In genomic region chr17:74251051-74251450, GRCh38 we compare ENCODE assay signal across 33 cellular contexts. TPM values are rescaled to one million over a fixed set of nuclear protein-coding genes. Genes with fewer than 3 reads are reported as not detected.
"Had no signal": no experiment of that assay in that cellular context is flagged by ENCODE, and none has a peak within 500 bp of the region (broad histone marks: within the 10 kb centered on the region; RNA-seq: fewer than 3 reads in every experiment).

No MANE protein-coding gene starts in this region.

- ATAC-seq: activated CD4-positive, alpha-beta T cell treated with anti-CD3 and anti-CD28 coated beads for 36 hours; esophagus mucosa; left lobe of liver; naive thymus-derived CD8-positive, alpha-beta T cell; right cardiac atrium; stimulated activated naive CD8-positive, alpha-beta T cell treated with anti-CD3 and anti-CD28 coated beads, Interleukin-15, Interleukin-2, amounts not matched to agents 100 U/mL and 50 U/mL, for 24 hours had no signal

- H3K79me2 ChIP-seq: hepatocyte, parathyroid adenoma had no signal

- H3K27me3 ChIP-seq: hepatocyte, suprapubic skin, transverse colon, vagina had no signal

- H3K4me1 Mint-ChIP-seq: activated B cell treated with CpG ODN at 0.5 μM for 24 hours; activated CD4-positive, alpha-beta T cell treated with anti-CD3 and anti-CD28 coated beads for 36 hours had no signal

- H3K27me3 Mint-ChIP-seq: activated B cell treated with CpG ODN at 0.5 μM for 24 hours; activated CD4-positive, alpha-beta T cell treated with anti-CD3 and anti-CD28 coated beads for 36 hours; activated naive CD8-positive, alpha-beta T cell treated with anti-CD3 and anti-CD28 coated beads, Interleukin-2, amount 10 ng/mL, durations not matched to agents 7 days and 5 days; dendritic cell treated with granulocyte-macrophage colony-stimulating factor and Interleukin-4, amounts not matched to agents 40 ng/mL and 50 ng/mL, for 4 days; naive thymus-derived CD8-positive, alpha-beta T cell had no signal

- H2AFZ ChIP-seq: hepatocyte, parathyroid adenoma had no signal

- H3K9ac ChIP-seq: parathyroid adenoma had no signal

- H3K27ac Mint-ChIP-seq: activated B cell treated with CpG ODN at 0.5 μM for 24 hours; activated CD4-positive, alpha-beta T cell treated with anti-CD3 and anti-CD28 coated beads for 36 hours; activated naive CD4-positive, alpha-beta T cell treated with anti-CD3 and anti-CD28 coated beads for 36 hours; activated naive CD8-positive, alpha-beta T cell treated with anti-CD3 and anti-CD28 coated beads, Interleukin-2, amount 10 ng/mL, durations not matched to agents 7 days and 5 days; dendritic cell treated with granulocyte-macrophage colony-stimulating factor and Interleukin-4, amounts not matched to agents 40 ng/mL and 50 ng/mL, for 4 days had no signal

- H3K4me2 ChIP-seq: hepatocyte had no signal

- DNase-seq: activated B cell treated with CpG ODN at 0.5 μM for 24 hours; activated CD4-positive, alpha-beta T cell treated with anti-CD3 and anti-CD28 coated beads for 36 hours; activated CD4-positive, alpha-beta T cell treated with anti-CD3 and anti-CD28 coated beads, Interleukin-2, amount 50 U/mL, for 4 hours; activated CD8-positive, alpha-beta memory T cell treated with anti-CD3 and anti-CD28 coated beads, Interleukin-2, amount 50 U/mL, for 48 hours; activated effector memory CD4-positive, alpha-beta T cell treated with Interleukin-2 at 50 U/mL for 16 hours; activated naive CD4-positive, alpha-beta T cell treated with anti-CD3 and anti-CD28 coated beads for 36 hours; activated naive CD8-positive, alpha-beta T cell treated with anti-CD3 and anti-CD28 coated beads, Interleukin-2, amount 10 ng/mL, durations not matched to agents 7 days and 5 days; activated T-cell treated with anti-CD3 and anti-CD28 coated beads, Interleukin-2, amount 50 U/mL, for 48 hours; amniotic stem cell; effector CD8-positive, alpha-beta T cell; foreskin melanocyte; immature natural killer cell; naive thymus-derived CD8-positive, alpha-beta T cell; right cardiac atrium; stimulated activated CD4-positive, alpha-beta T cell treated with anti-CD3 and anti-CD28 coated beads, Interleukin-12 subunit alpha, Interleukin-12 subunit beta, amount 100 ng/mL, for 4 hours; stimulated activated CD4-positive, alpha-beta T cell treated with anti-CD3 and anti-CD28 coated beads, Interleukin-4, amount 100 ng/mL, for 4 hours; stimulated activated naive CD8-positive, alpha-beta T cell treated with anti-CD3 and anti-CD28 coated beads, Interleukin-15, Interleukin-2, amounts not matched to agents 100 U/mL and 50 U/mL, for 24 hours; T-helper 9 cell; transverse colon had no signal

- H3K4me3 ChIP-seq: hepatocyte, lung, suprapubic skin, transverse colon, vagina had no signal

- H3K27ac ChIP-seq: hepatocyte, parathyroid adenoma, suprapubic skin, transverse colon, vagina had no signal

- H3K9me3 Mint-ChIP-seq: activated B cell treated with CpG ODN at 0.5 μM for 24 hours; activated naive CD4-positive, alpha-beta T cell treated with anti-CD3 and anti-CD28 coated beads for 36 hours; activated naive CD8-positive, alpha-beta T cell treated with anti-CD3 and anti-CD28 coated beads, Interleukin-2, amount 10 ng/mL, durations not matched to agents 7 days and 5 days; dendritic cell treated with granulocyte-macrophage colony-stimulating factor and Interleukin-4, amounts not matched to agents 40 ng/mL and 50 ng/mL, for 4 days; immature natural killer cell; naive thymus-derived CD8-positive, alpha-beta T cell had no signal

- H3K4me1 ChIP-seq: parathyroid adenoma, suprapubic skin, transverse colon, vagina had no signal

- FAIRE-seq: endothelial cell of umbilical vein had no signal

- H3K36me3 ChIP-seq: transverse colon, vagina had no signal

- H3K9me3 ChIP-seq: suprapubic skin, transverse colon, vagina had no signal

- H3K4me3 Mint-ChIP-seq: activated B cell treated with CpG ODN at 0.5 μM for 24 hours; activated CD4-positive, alpha-beta T cell treated with anti-CD3 and anti-CD28 coated beads for 36 hours; activated naive CD4-positive, alpha-beta T cell treated with anti-CD3 and anti-CD28 coated beads for 36 hours; activated naive CD8-positive, alpha-beta T cell treated with anti-CD3 and anti-CD28 coated beads, Interleukin-2, amount 10 ng/mL, durations not matched to agents 7 days and 5 days; dendritic cell treated with granulocyte-macrophage colony-stimulating factor and Interleukin-4, amounts not matched to agents 40 ng/mL and 50 ng/mL, for 4 days; immature natural killer cell; naive thymus-derived CD8-positive, alpha-beta T cell had no signal

- H3K36me3 Mint-ChIP-seq: naive thymus-derived CD8-positive, alpha-beta T cell had no signal

RNA-seq across cellular contexts. Expression of gene DNAI2, which starts 23.0 kb away (rescaled TPM):
- total RNA-seq: activated B cell treated with CpG ODN at 0.5 μM for 24 hours, cardiac septum, chondrocyte, endothelial cell of umbilical vein, esophagus mucosa, hepatocyte, kidney epithelial cell, left lobe of liver, pulmonary artery endothelial cell, skeletal muscle tissue, suprapubic skin, transverse colon, vagina had no signal
- polyA plus RNA-seq: endothelial cell of umbilical vein, hepatocyte, right cardiac atrium had no signal
